ENCODE assay signal across 15 cellular contexts in the genomic region with DNA sequence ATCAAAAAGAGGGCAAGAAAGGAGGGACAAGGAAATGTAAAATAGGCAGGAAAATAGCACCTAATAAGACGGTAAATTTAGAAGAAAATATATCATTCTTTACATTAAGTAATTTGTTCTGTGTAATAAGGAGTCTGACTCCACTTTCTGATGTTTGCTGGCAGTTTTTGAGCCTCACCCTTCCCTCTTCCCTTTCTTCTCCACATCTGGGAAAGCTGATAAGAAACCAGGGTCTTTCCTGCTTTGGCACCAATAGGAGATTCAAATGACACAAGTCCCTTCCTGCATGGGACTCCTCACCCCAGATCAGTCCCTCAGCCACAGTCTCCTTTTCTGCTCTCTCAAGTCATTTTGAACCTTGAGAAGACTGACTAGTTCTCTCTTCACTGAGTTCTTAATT. TPM values are rescaled to one million over a fixed set of nuclear protein-coding genes. Genes with fewer than 3 reads are reported as not detected.
DNase-seq lines count a peak whose midpoint lies in the region; ATAC-seq, FAIRE-seq and TF ChIP-seq lines count a peak whose summit lies in the region.
"Had no signal": no experiment of that assay in that cellular context is flagged by ENCODE, and none has a peak within 500 bp of the region (broad histone marks: within the 10 kb centered on the region; RNA-seq: fewer than 3 reads in every experiment).

No MANE protein-coding gene starts in this region.

- TF ChIP-seq CTCF in heart left ventricle (IDR thresholded peaks at IDR 0.05) (no peak), K562 (IDR thresholded peaks at IDR 0.05 in 2 of 3, conservative IDR thresholded peaks at IDR 0.05 in 1 of 3; ENCODE audit: insufficient read depth in 2 of 3, low read depth in 1 of 3, low read length in 3 of 3) (no peak), psoas muscle (IDR thresholded peaks at IDR 0.05) (no peak)

- no peak overlapping the region for H2AFZ ChIP-seq in K562 (ENCODE audit: low read depth, low read length)

- no peaks in the 10 kb centered on the region for H3K9me3 ChIP-seq in heart left ventricle
- H3K9me3 ChIP-seq in K562 (replicated peaks; ENCODE audit: control insufficient read depth, insufficient read depth, low read depth, low read length): no peaks in the 10 kb centered on the region
- H3K9me3 ChIP-seq in psoas muscle: peaks cover 4% of the 10 kb centered on the region
- no peaks in the 10 kb centered on the region for H3K9me3 ChIP-seq in aorta (ENCODE audit: control insufficient read depth, low read length)

- no peak overlapping the region; the same call in 1 of the 2 replicates for H3K4me2 ChIP-seq in K562 (ENCODE audit: insufficient read depth, low read length)
- H3K4me2 ChIP-seq: BLaER1 treated with 17β-estradiol and CSF1 and Interleukin-3, amounts not matched to agents 10 nM and 100 nM had no signal

- no TSS peak for BruUV-seq in K562 (replicated peaks; lab: Mats Ljungman, UMichigan)

- no peak overlapping the region for H3K9ac ChIP-seq in K562 (ENCODE audit: insufficient read depth in 1 of 2, low read depth in 2 of 2, low read length in 2 of 2)
- H3K9ac ChIP-seq: BLaER1 treated with 17β-estradiol and CSF1 and Interleukin-3, amounts not matched to agents 10 nM and 100 nM had no signal

- H3K4me1 ChIP-seq in heart left ventricle: peaks cover 0 to 24% (median 5%) of the 10 kb centered on the region in 12 donors
- peaks cover 0 to 5% of the 10 kb centered on the region in 2 experiments; a peak in 2 of 5 replicates for H3K4me1 ChIP-seq in K562 (replicated peaks in 1 of 2; ENCODE audit: control insufficient read depth in 2 of 2, insufficient read depth in 2 of 2, low read length in 2 of 2)
- no peaks in the 10 kb centered on the region for H3K4me1 ChIP-seq in psoas muscle
- peaks cover 7 to 12% of the 10 kb centered on the region in 2 donors for H3K4me1 ChIP-seq in aorta (ENCODE audit: control insufficient read depth in 1 of 2, insufficient read depth in 2 of 2, low read length in 2 of 2)

- H3K36me3 ChIP-seq in heart left ventricle (no peaks in the 10 kb centered on the region), K562 (ENCODE audit: control insufficient read depth, insufficient read depth, low read length) (no peaks in the 10 kb centered on the region), psoas muscle (ENCODE audit: insufficient read depth in 1 of 2, low read depth in 1 of 2) (no peaks in the 10 kb centered on the region), aorta (ENCODE audit: control insufficient read depth in 1 of 2, insufficient read depth in 2 of 2, low read length in 1 of 2) (no peaks in the 10 kb centered on the region)
- H3K36me3 ChIP-seq: BLaER1 treated with 17β-estradiol and CSF1 and Interleukin-3, amounts not matched to agents 10 nM and 100 nM had no signal

- no peaks in the 10 kb centered on the region for H3K27me3 ChIP-seq in heart left ventricle
- H3K27me3 ChIP-seq in K562 (ENCODE audit: control insufficient read depth in 2 of 2, insufficient read depth in 2 of 2, low read length in 2 of 2): peaks cover 0 to 9% of the 10 kb centered on the region in 2 experiments; a peak in 3 of 5 replicates
- H3K27me3 ChIP-seq in psoas muscle (ENCODE audit: insufficient read depth in 3 of 3, low read length in 2 of 3): no peaks in the 10 kb centered on the region
- H3K27me3 ChIP-seq in aorta (ENCODE audit: control insufficient read depth in 1 of 2, insufficient read depth in 2 of 2, low read length in 1 of 2): no peaks in the 10 kb centered on the region
- H3K27me3 ChIP-seq: BLaER1 treated with 17β-estradiol and CSF1 and Interleukin-3, amounts not matched to agents 10 nM and 100 nM had no signal

- FAIRE-seq in K562 (lab: Jason Lieb, UNC) (peak; percentile 29), urothelium cell line (lab: Jason Lieb, UNC) (no peak)

- H3K4me3 ChIP-seq in heart left ventricle: no peak overlapping the region
- no peak overlapping the region for H3K4me3 ChIP-seq in K562
- no peak overlapping the region for H3K4me3 ChIP-seq in psoas muscle
- no peak overlapping the region for H3K4me3 ChIP-seq in aorta (ENCODE audit: low read length in 2 of 2)
- H3K4me3 ChIP-seq: BLaER1 treated with 17β-estradiol and CSF1 and Interleukin-3, amounts not matched to agents 10 nM and 100 nM had no signal

- TF ChIP-seq POLR2A in heart left ventricle (IDR thresholded peaks at IDR 0.05) (no peak), K562 (conservative IDR thresholded peaks at IDR 0.05) (no peak)

- H3K27ac ChIP-seq in heart left ventricle: peak overlapping the region in 10 of 12 donors; percentile 11 to 86 (median 56)
- no peak overlapping the region; the same call in 2 of the 3 replicates for H3K27ac ChIP-seq in K562 (ENCODE audit: extremely low read depth, low read depth, low read length)
- peak overlapping the region; percentile 50 for H3K27ac ChIP-seq in psoas muscle
- peak overlapping the region; percentile 78 to 82 for H3K27ac ChIP-seq in aorta (ENCODE audit: low read depth in 1 of 2, low read length in 2 of 2)
- H3K27ac ChIP-seq: 22Rv1; BLaER1 treated with 17β-estradiol and CSF1 and Interleukin-3, amounts not matched to agents 10 nM and 100 nM had no signal

- DNase-seq in heart left ventricle: no peak
- DNase-seq in left ventricle myocardium superior: no peak
- peak; percentile 27 to 39 (median 32) for DNase-seq in K562 (ENCODE audit: extremely low read depth in 1 of 4, low spot score in 3 of 4)
- DNase-seq in psoas muscle: no peak
- DNase-seq in aorta: no peak
- no peak for DNase-seq in urothelium cell line (ENCODE audit: low spot score)
- no peak for DNase-seq in HUDEP-2 (lab: John Stamatoyannopoulos, UW; ENCODE audit: unreplicated experiment in 76 of 76)
- DNase-seq: EL, NCI-H1436 treated with DMSO at 0.1 percent for 48 hours, NCI-H2081 treated with DMSO at 0.1 percent for 48 hours, NCI-H524 had no signal

- ATAC-seq in heart left ventricle (no peak), left ventricle myocardium superior (no peak), K562 (no peak), psoas muscle (no peak), aorta (ENCODE audit: low FRiP score) (no peak), HG03045 (IDR thresholded peaks at IDR 0.05; ENCODE audit: unreplicated experiment) (no peak)
- ATAC-seq: HCT116 had no signal

- intact Hi-C loops in heart left ventricle (cut with DNase I) (loop anchor here in 2 of 10 donors (5.0 kb wide), 1 partner anchor 41 kb away; the partner anchor contains the start of gene TGFBI (in 2 of the 2)), left ventricle myocardium superior (cut with micrococcal nuclease) (no loop called here), K562 (cut with micrococcal nuclease) (no loop called here), psoas muscle (cut with DNase I) (no loop called here), aorta (cut with DNase I) (loop anchor here in 1 of 2 donors (2.0 kb wide), 2 partner anchors 31 to 73 kb away; no protein-coding TSS in a partner anchor)

- TF ChIP-seq EP300 in K562 (IDR thresholded peaks at IDR 0.05; ENCODE audit: low read length): 0 out of 2 replicates have a peak, but pooled peaks have one; percentile 11

- H4K20me1 ChIP-seq in K562 (replicated peaks; ENCODE audit: control insufficient read depth, insufficient read depth, low read length): no peaks in the 10 kb centered on the region
- H4K20me1 ChIP-seq: BLaER1 treated with 17β-estradiol and CSF1 and Interleukin-3, amounts not matched to agents 10 nM and 100 nM had no signal

- 50 to 64% (median 57%) methylated on average over 1 of the region's 1 CpG for WGBS in heart left ventricle, 4 donors
- 5% methylated on average over 1 of the region's 1 CpG for WGBS in K562 (ENCODE audit: insufficient coverage, low coverage, missing lambda C conversion rate)
- WGBS in psoas muscle, 3 donors: 58 to 72% (median 64%) methylated on average over 1 of the region's 1 CpG
- WGBS in aorta, 2 donors: 75 to 92% methylated on average over 1 of the region's 1 CpG

- CTCF ChIA-PET in K562 (lab: Yijun Ruan, JAX; ENCODE audit: low intra/inter-chr PET ratio): no interaction called here

- H3K9me1 ChIP-seq in K562 (ENCODE audit: control insufficient read depth, insufficient read depth, low read length): no peaks in the 10 kb centered on the region

- no peaks in the 10 kb centered on the region for H3K79me2 ChIP-seq in K562 (ENCODE audit: control insufficient read depth, insufficient read depth, low read length)

- in situ Hi-C loops in K562 (cut with MboI): no loop called here

- TF ChIP-seq RAD21 in K562 (CRISPR knock-in tag; conservative IDR thresholded peaks at IDR 0.05 in 1 of 2, IDR thresholded peaks at IDR 0.05 in 1 of 2): no peak

- POLR2A ChIA-PET in K562 (lab: Yijun Ruan, JAX): interaction anchor here (1.5 kb wide), 1 partner anchor 8 kb away, joined by 4 read pairs; no protein-coding TSS in a partner anchor

RNA-seq across cellular contexts. Expression of gene LECT2, which starts 31.2 kb away (rescaled TPM):
- total RNA-seq in heart left ventricle: not detected
- not detected for polyA plus RNA-seq in heart left ventricle
- total RNA-seq in left ventricle myocardium superior: not detected
- total RNA-seq in K562 (2011; cell fraction: chromatin; rRNA removed; ENCODE audit: low replicate concordance): not detected in 2 replicates
- total RNA-seq in K562 (2011; cell fraction: nucleolus; rRNA removed): not detected in 2 replicates
- total RNA-seq in K562 (2011; cell fraction: nucleoplasm; rRNA removed): not detected in 2 replicates
- total RNA-seq in K562 (2014; rRNA removed): not detected in 2 replicates
- total RNA-seq in K562 (2014; rRNA removed; fragmentation: Illumina TruSeq; extraction: Trizol): not detected in 2 replicates
- total RNA-seq in K562 (2015; rRNA removed; fragmentation: Illumina TruSeq; extraction: Trizol): not detected in 2 replicates
- not detected in 2 replicates for total RNA-seq in K562 (2021)
- not detected in 2 replicates for polyA plus RNA-seq in K562 (2011; rRNA removed)
- polyA plus RNA-seq in K562 (2011; cell fraction: cytosol; rRNA removed): not detected in 2 replicates
- not detected in 2 replicates for polyA plus RNA-seq in K562 (2011; cell fraction: nucleus; rRNA removed)
- polyA plus RNA-seq in K562 (2012): not detected in 2 replicates
- not detected in 2 replicates for polyA plus RNA-seq in K562 (2014; fragmentation: Illumina TruSeq; extraction: Trizol)
- not detected for polyA plus RNA-seq in K562 (2014; fragmentation: Nextera tagmentation; extraction: Ambion mirVana)
- not detected in 2 replicates for polyA plus RNA-seq in K562 (2014; rRNA removed)
- not detected in 2 replicates for polyA minus RNA-seq in K562 (2011; rRNA and poly(A)+ RNA removed)
- polyA minus RNA-seq in K562 (2011; cell fraction: cytosol; rRNA and poly(A)+ RNA removed): not detected in 2 replicates
- polyA minus RNA-seq in K562 (2011; cell fraction: nucleus; rRNA and poly(A)+ RNA removed): not detected in 2 replicates
- total RNA-seq in psoas muscle: not detected
- not detected for polyA plus RNA-seq in psoas muscle
- total RNA-seq in aorta: not detected
- polyA plus RNA-seq in aorta: not detected

RNA-seq across cellular contexts. Expression of gene TGFBI, which starts 42.8 kb away (rescaled TPM):
- total RNA-seq in heart left ventricle (100 to 1,000 TPM in 2 of 9 donors, 10 to 100 TPM in 7; 31.8 to 206 (median 42.9) TPM), left ventricle myocardium superior (47.6 TPM), K562 (2014; rRNA removed) (0.05 TPM in 1 of 2 replicates, not detected in the other), K562 (2014; rRNA removed; fragmentation: Illumina TruSeq; extraction: Trizol) (not detected in 2 replicates), K562 (2015; rRNA removed; fragmentation: Illumina TruSeq; extraction: Trizol) (not detected in 2 replicates), K562 (2021) (0.62 and 0.98 TPM in 2 replicates), psoas muscle (10 to 100 TPM; 24.4 to 35.9 (median 30.3) TPM), aorta (100 to 1,000 TPM; 322 to 335 TPM)
- polyA plus RNA-seq in heart left ventricle (10 to 100 TPM; 50.0 to 64.2 TPM), K562 (2011; rRNA removed) (0.08 TPM in 1 of 2 replicates, not detected in the other), K562 (2014; fragmentation: Illumina TruSeq; extraction: Trizol) (not detected in 2 replicates), K562 (2014; fragmentation: Nextera tagmentation; extraction: Ambion mirVana) (not detected), K562 (2014; rRNA removed) (not detected in 2 replicates), psoas muscle (10 to 100 TPM; 18.8 to 28.3 (median 20.9) TPM), aorta (10 to 100 TPM; 83.3 to 92.4 TPM)
- 0.21 TPM in 1 of 2 replicates, not detected in the other for total RNA-seq in K562 (2011; cell fraction: chromatin; rRNA removed; ENCODE audit: low replicate concordance)
- not detected in 2 replicates for total RNA-seq in K562 (2011; cell fraction: nucleolus; rRNA removed)
- total RNA-seq in K562 (2011; cell fraction: nucleoplasm; rRNA removed): 0.61 TPM in 1 of 2 replicates, not detected in the other
- 0.06 TPM in 1 of 2 replicates, not detected in the other for polyA plus RNA-seq in K562 (2011; cell fraction: cytosol; rRNA removed)
- polyA plus RNA-seq in K562 (2011; cell fraction: nucleus; rRNA removed): 0.04 and 0.26 TPM in 2 replicates
- 0.18 TPM in 1 of 2 replicates, not detected in the other for polyA plus RNA-seq in K562 (2012)
- not detected in 2 replicates for polyA minus RNA-seq in K562 (2011; rRNA and poly(A)+ RNA removed)
- polyA minus RNA-seq in K562 (2011; cell fraction: cytosol; rRNA and poly(A)+ RNA removed): 0.57 and 1.6 TPM in 2 replicates
- not detected in 2 replicates for polyA minus RNA-seq in K562 (2011; cell fraction: nucleus; rRNA and poly(A)+ RNA removed)

Comparison
In these comparisons a context has a peak if more than half of its experiments do, and no peak if none do; other contexts are left out.
1. DNase-seq: peak in K562 (4 of 4); none in heart left ventricle (0 of 5), left ventricle myocardium superior (single experiment), psoas muscle (0 of 2), aorta (0 of 2), urothelium cell line (single experiment) and HUDEP-2 (0 of 76).
2. RNA of gene TGFBI, which starts 42.8 kb away (total RNA-seq): 322 to 335 TPM in aorta, 47.6 TPM in left ventricle myocardium superior (single experiment), 31.8 to 206 TPM in heart left ventricle and 24.4 to 35.9 TPM in psoas muscle; 0.05 to 0.98 TPM in K562; every median in the first group is over 10 times any median in the second.